In genomic region chr5:92519717-92520632, GRCh38 we compare ENCODE assay signal across 18 cellular contexts.
A peak's percentile ranks its signal among the peaks of the same experiment; 100 is the strongest.
DNase-seq lines count a peak whose midpoint lies in the region; ATAC-seq and TF ChIP-seq lines count a peak whose summit lies in the region.
"Had no signal": no experiment of that assay in that cellular context is flagged by ENCODE, and none has a peak within 500 bp of the region (broad histone marks: within the 10 kb centered on the region; RNA-seq: fewer than 3 reads in every experiment).

No MANE protein-coding gene starts in this region.

- H3K27me3 Mint-ChIP-seq in osteocyte (ENCODE audit: unreplicated experiment) = no peaks in the 10 kb centered on the region
- H3K27me3 Mint-ChIP-seq in activated naive CD4-positive, alpha-beta T cell treated with anti-CD3 and anti-CD28 coated beads for 36 hours (ENCODE audit: low read depth) = no peaks in the 10 kb centered on the region

- H3K36me3 Mint-ChIP-seq in osteocyte (ENCODE audit: unreplicated experiment) = peaks cover 5% of the 10 kb centered on the region
- H3K36me3 Mint-ChIP-seq in activated naive CD4-positive, alpha-beta T cell treated with anti-CD3 and anti-CD28 coated beads for 36 hours (ENCODE audit: low read depth) = no peaks in the 10 kb centered on the region

- peak; percentile 83 for DNase-seq in NCI-H1105 treated with DMSO at 0.1 percent for 48 hours (lab: John Stamatoyannopoulos, UW)
- DNase-seq in NCI-H69 (lab: John Stamatoyannopoulos, UW) = peak; percentile 99
- peak; percentile 44 for DNase-seq in choroid plexus epithelial cell (ENCODE audit: low read depth)
- DNase-seq in osteocyte (ENCODE audit: extremely low spot score, unreplicated experiment) = no peak
- no peak for DNase-seq in NCI-H187 treated with DMSO at 0.1 percent for 48 hours (lab: John Stamatoyannopoulos, UW)
- no peak for DNase-seq in activated naive CD4-positive, alpha-beta T cell treated with anti-CD3 and anti-CD28 coated beads for 36 hours
- DNase-seq: activated CD4-positive, CD25-positive, alpha-beta regulatory T cell treated with anti-CD3 and anti-CD28 coated beads, Interleukin-2, amount 50 U/mL, for 72 hours; activated effector memory CD4-positive, alpha-beta T cell treated with anti-CD3 and anti-CD28 coated beads, Interleukin-2, amount 50 U/mL, for 16 hours; dermis blood vessel endothelial cell; DMS 273 treated with DMSO at 0.1 percent for 48 hours; kidney glomerular epithelial cell; NCI-H2107; stimulated activated CD4-positive, alpha-beta T cell treated with anti-CD3 and anti-CD28 coated beads, Interleukin-4, amount 100 ng/mL, for 4 hours had no signal

- no peak overlapping the region for H3K4me3 ChIP-seq in choroid plexus epithelial cell (ENCODE audit: low read depth, low read length)
- H3K4me3 ChIP-seq: ascending aorta, hepatocyte, thoracic aorta had no signal

- peaks cover 6% of the 10 kb centered on the region for H3K9me3 Mint-ChIP-seq in osteocyte (ENCODE audit: unreplicated experiment)
- peaks cover 4% of the 10 kb centered on the region for H3K9me3 Mint-ChIP-seq in activated naive CD4-positive, alpha-beta T cell treated with anti-CD3 and anti-CD28 coated beads for 36 hours
- H3K9me3 Mint-ChIP-seq: T-helper 2 cell treated with Interferon-gamma antibody and Interleukin-4, amounts not matched to agents 5 μg/mL and 100 μg/mL, for 36 hours had no signal

- H3K4me1 Mint-ChIP-seq in osteocyte (ENCODE audit: unreplicated experiment) = peaks cover 28% of the 10 kb centered on the region
- no peaks in the 10 kb centered on the region for H3K4me1 Mint-ChIP-seq in activated naive CD4-positive, alpha-beta T cell treated with anti-CD3 and anti-CD28 coated beads for 36 hours (ENCODE audit: low read depth)

- intact Hi-C loops in activated naive CD4-positive, alpha-beta T cell treated with anti-CD3 and anti-CD28 coated beads for 36 hours (cut with micrococcal nuclease) = no loop called here

- no peak for ATAC-seq in activated CD4-positive, CD25-positive, alpha-beta regulatory T cell treated with anti-CD3 and anti-CD28 coated beads, Interleukin-2, amount 50 U/mL, for 24 hours

- H3K27ac Mint-ChIP-seq in osteocyte (ENCODE audit: unreplicated experiment) = peak overlapping the region; percentile 73
- no peak overlapping the region for H3K27ac Mint-ChIP-seq in activated naive CD4-positive, alpha-beta T cell treated with anti-CD3 and anti-CD28 coated beads for 36 hours
- H3K27ac Mint-ChIP-seq: T-helper 2 cell treated with Interferon-gamma antibody and Interleukin-4, amounts not matched to agents 5 μg/mL and 100 μg/mL, for 36 hours had no signal

- no peak for TF ChIP-seq CTCF in choroid plexus epithelial cell (conservative IDR thresholded peaks at IDR 0.05; ENCODE audit: low read depth, low read length)
- no peak for TF ChIP-seq CTCF in osteocyte (IDR thresholded peaks at IDR 0.05)

- H3K4me3 Mint-ChIP-seq in osteocyte (ENCODE audit: unreplicated experiment) = no peak overlapping the region
- no peak overlapping the region for H3K4me3 Mint-ChIP-seq in activated naive CD4-positive, alpha-beta T cell treated with anti-CD3 and anti-CD28 coated beads for 36 hours
- H3K4me3 Mint-ChIP-seq: T-helper 2 cell treated with Interferon-gamma antibody and Interleukin-4, amounts not matched to agents 5 μg/mL and 100 μg/mL, for 36 hours had no signal

- CTCF ChIA-PET in activated naive CD4-positive, alpha-beta T cell treated with anti-CD3 and anti-CD28 coated beads for 36 hours (lab: Charles Lee) = no interaction called here

Comparison
In these comparisons a context has a peak if more than half of its experiments do, and no peak if none do; other contexts are left out.
1. DNase-seq: peak in NCI-H1105 treated with DMSO at 0.1 percent for 48 hours (single experiment), NCI-H69 (single experiment) and choroid plexus epithelial cell (single experiment); none in osteocyte (single experiment), NCI-H187 treated with DMSO at 0.1 percent for 48 hours (single experiment) and activated naive CD4-positive, alpha-beta T cell treated with anti-CD3 and anti-CD28 coated beads for 36 hours (single experiment).